ENCODE assay signal across 1 cellular context in genomic region chr3:53260286-53260785, GRCh38.
TF ChIP-seq lines count a peak whose summit lies in the region.

No MANE protein-coding gene starts in this region.

TF ChIP-seq in IMR-90, 13 proteins besides CTCF, POLR2A, EP300 and RAD21:
- TF ChIP-seq CHD1 (IDR thresholded peaks at IDR 0.05; ENCODE audit: low read depth, low read length) (no peak), NFE2L2 (IDR thresholded peaks at IDR 0.05; ENCODE audit: low read depth, low read length) (no peak), SMC3 (IDR thresholded peaks at IDR 0.05; ENCODE audit: low read depth, low read length) (no peak), BHLHE40 (IDR thresholded peaks at IDR 0.05; ENCODE audit: low read depth, low read length) (no peak), RFX5 (IDR thresholded peaks at IDR 0.05; ENCODE audit: low read depth, low read length) (no peak), CEBPB (IDR thresholded peaks at IDR 0.05; ENCODE audit: low read depth, low read length) (no peak), MAZ (IDR thresholded peaks at IDR 0.05; ENCODE audit: borderline replicate concordance, low read depth, low read length) (no peak), USF2 (IDR thresholded peaks at IDR 0.05; ENCODE audit: low read depth, low read length) (no peak), FOS (IDR thresholded peaks at IDR 0.05; ENCODE audit: low read depth, low read length) (no peak)
- TF ChIP-seq, protein P1, sequence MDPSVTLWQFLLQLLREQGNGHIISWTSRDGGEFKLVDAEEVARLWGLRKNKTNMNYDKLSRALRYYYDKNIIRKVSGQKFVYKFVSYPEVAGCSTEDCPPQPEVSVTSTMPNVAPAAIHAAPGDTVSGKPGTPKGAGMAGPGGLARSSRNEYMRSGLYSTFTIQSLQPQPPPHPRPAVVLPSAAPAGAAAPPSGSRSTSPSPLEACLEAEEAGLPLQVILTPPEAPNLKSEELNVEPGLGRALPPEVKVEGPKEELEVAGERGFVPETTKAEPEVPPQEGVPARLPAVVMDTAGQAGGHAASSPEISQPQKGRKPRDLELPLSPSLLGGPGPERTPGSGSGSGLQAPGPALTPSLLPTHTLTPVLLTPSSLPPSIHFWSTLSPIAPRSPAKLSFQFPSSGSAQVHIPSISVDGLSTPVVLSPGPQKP (IDR thresholded peaks at IDR 0.05; ENCODE audit: borderline replicate concordance, low read depth, low read length), result no peak
